ENCODE assay signal across 15 cellular contexts in the genomic region with DNA sequence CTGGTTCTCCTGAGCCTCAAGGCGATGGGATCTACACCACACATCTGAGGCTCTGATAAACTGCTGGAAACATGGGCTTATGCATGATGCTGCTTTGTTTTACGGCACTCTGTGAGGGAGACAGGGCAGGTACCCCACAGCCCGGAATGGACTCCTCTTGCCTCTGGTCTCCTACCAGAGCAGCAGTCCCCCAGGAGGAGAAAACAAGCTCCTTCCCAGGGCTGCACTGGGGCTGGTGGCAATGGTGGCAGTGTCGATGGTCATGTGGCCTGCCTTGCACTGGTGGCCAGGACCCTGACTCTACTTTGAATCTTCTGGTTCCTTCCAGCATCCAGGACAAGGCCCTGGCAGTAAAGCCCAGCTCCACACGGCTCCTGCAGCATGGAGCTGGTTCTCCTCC.
A peak's percentile ranks its signal among the peaks of the same experiment; 100 is the strongest.
DNase-seq lines count a peak whose midpoint lies in the region; ATAC-seq and TF ChIP-seq lines count a peak whose summit lies in the region.
"Had no signal": no experiment of that assay in that cellular context is flagged by ENCODE, and none has a peak within 500 bp of the region (broad histone marks: within the 10 kb centered on the region; RNA-seq: fewer than 3 reads in every experiment).

No MANE protein-coding gene starts in this region.

- no peak overlapping the region for H3K4me3 Mint-ChIP-seq in osteocyte (ENCODE audit: unreplicated experiment)
- H3K4me3 Mint-ChIP-seq: endodermal cell had no signal

- no peak overlapping the region for H3K4me3 ChIP-seq in right atrium auricular region
- H3K4me3 ChIP-seq in vagina = no peak overlapping the region
- H3K4me3 ChIP-seq: PC-9 had no signal

- TF ChIP-seq CTCF in right atrium auricular region (IDR thresholded peaks at IDR 0.05) (no peak), osteocyte (IDR thresholded peaks at IDR 0.05) (no peak), vagina (IDR thresholded peaks at IDR 0.05) (no peak)

- H3K27ac Mint-ChIP-seq in osteocyte (ENCODE audit: unreplicated experiment) = peak overlapping the region; percentile 27
- H3K27ac Mint-ChIP-seq: endodermal cell had no signal

- intact Hi-C loops in Right ventricle myocardium inferior (cut with DNase I) = loop anchor here (5.0 kb wide), 1 partner anchor 52 kb away; no protein-coding TSS in a partner anchor
- intact Hi-C loops in vagina (cut with DNase I) = loop anchor here (5.0 kb wide), 1 partner anchor 52 kb away; no protein-coding TSS in a partner anchor

- ATAC-seq in Right ventricle myocardium inferior (no peak), GM18519 (IDR thresholded peaks at IDR 0.05; ENCODE audit: low FRiP score, unreplicated experiment) (no peak), HG02885 (IDR thresholded peaks at IDR 0.05; ENCODE audit: poor library complexity, unreplicated experiment) (no peak)

- no peaks in the 10 kb centered on the region for H3K9me3 Mint-ChIP-seq in osteocyte (ENCODE audit: unreplicated experiment)
- H3K9me3 Mint-ChIP-seq: endodermal cell had no signal

- no peaks in the 10 kb centered on the region for H3K9me3 ChIP-seq in right atrium auricular region
- no peaks in the 10 kb centered on the region for H3K9me3 ChIP-seq in vagina

- peaks cover 24% of the 10 kb centered on the region for H3K4me1 Mint-ChIP-seq in osteocyte (ENCODE audit: unreplicated experiment)
- H3K4me1 Mint-ChIP-seq: endodermal cell had no signal

- H3K4me1 ChIP-seq in right atrium auricular region (peaks cover 0 to 44% of the 10 kb centered on the region in 2 donors), vagina (peaks cover 28% of the 10 kb centered on the region)

- H3K36me3 ChIP-seq in right atrium auricular region = no peaks in the 10 kb centered on the region
- H3K36me3 ChIP-seq in vagina = no peaks in the 10 kb centered on the region

- H3K27ac ChIP-seq in right atrium auricular region (peak overlapping the region; percentile 78 to 86), cingulate gyrus (ENCODE audit: low read depth, low read length) (peak overlapping the region; percentile 0), vagina (peak overlapping the region; percentile 93)
- H3K27ac ChIP-seq: PC-9 had no signal

- no peak for TF ChIP-seq POLR2A in vagina (IDR thresholded peaks at IDR 0.05)

- H3K27me3 Mint-ChIP-seq in osteocyte (ENCODE audit: unreplicated experiment) = no peaks in the 10 kb centered on the region

- no peaks in the 10 kb centered on the region for H3K36me3 Mint-ChIP-seq in osteocyte (ENCODE audit: unreplicated experiment)

- no peaks in the 10 kb centered on the region for H3K27me3 ChIP-seq in right atrium auricular region
- H3K27me3 ChIP-seq in vagina = no peaks in the 10 kb centered on the region

- DNase-seq in right atrium auricular region (ENCODE audit: low spot score) = no peak
- DNase-seq in Right ventricle myocardium inferior (ENCODE audit: missing footprints) = no peak
- DNase-seq in osteocyte (ENCODE audit: extremely low spot score, unreplicated experiment) = no peak
- no peak for DNase-seq in vagina (ENCODE audit: extremely low spot score in 2 of 2)
- DNase-seq in AG20443 (ENCODE audit: low spot score) = no peak
- DNase-seq: anterior cingulate cortex, C1 segment of cervical spinal cord, endodermal cell, NCI-H1092 treated with DMSO at 0.1 percent for 48 hours, NCI-H2227 treated with DMSO at 0.1 percent for 48 hours, PC-9, T1000 had no signal

Comparison
In these comparisons a context has a peak if more than half of its experiments do, and no peak if none do; other contexts are left out.
1. H3K27ac ChIP-seq: peak in every context shown above with its lines; median percentile 93 in vagina; 82 in right atrium auricular region; 0 in cingulate gyrus.